16 cellular contexts compared by ENCODE assay signal in genomic region chr4:53886090-53886489, GRCh38.
DNase-seq lines count a peak whose midpoint lies in the region; ATAC-seq and TF ChIP-seq lines count a peak whose summit lies in the region.
"Had no signal": no experiment of that assay in that cellular context is flagged by ENCODE, and none has a peak within 500 bp of the region (broad histone marks: within the 10 kb centered on the region; RNA-seq: fewer than 3 reads in every experiment).

No MANE protein-coding gene starts in this region.

- no peak overlapping the region for H2BK120ac ChIP-seq in mesenchymal stem cell (ENCODE audit: low read depth, low read length)

- H3K36me3 Mint-ChIP-seq in MCF 10A (ENCODE audit: insufficient read depth, unreplicated experiment): no peaks in the 10 kb centered on the region

- H3K36me3 ChIP-seq in breast epithelium: no peaks in the 10 kb centered on the region
- no peaks in the 10 kb centered on the region for H3K36me3 ChIP-seq in thoracic aorta
- no peaks in the 10 kb centered on the region for H3K36me3 ChIP-seq in mesenchymal stem cell (ENCODE audit: control insufficient read depth in 1 of 2, insufficient read depth in 2 of 2, low read depth in 1 of 2, low read length in 2 of 2)
- H3K36me3 ChIP-seq: BLaER1 treated with 17β-estradiol and CSF1 and Interleukin-3, amounts not matched to agents 10 nM and 100 nM had no signal

- no peak overlapping the region for H4K8ac ChIP-seq in mesenchymal stem cell (ENCODE audit: low read length)

- H3K14ac ChIP-seq in mesenchymal stem cell (ENCODE audit: low read length in 2 of 2): no peak overlapping the region

- no peak overlapping the region for H3K9ac ChIP-seq in mesenchymal stem cell (ENCODE audit: low read length)
- H3K9ac ChIP-seq: BLaER1 treated with 17β-estradiol and CSF1 and Interleukin-3, amounts not matched to agents 10 nM and 100 nM had no signal

- no peak overlapping the region for H4K91ac ChIP-seq in mesenchymal stem cell (ENCODE audit: low read length)

- ATAC-seq in thoracic aorta (ENCODE audit: insufficient number of reproducible peaks, low FRiP score, low read depth): no peak

- no peak overlapping the region for H2AFZ ChIP-seq in mesenchymal stem cell (ENCODE audit: low read depth, low read length)

- no peaks in the 10 kb centered on the region for H3K27me3 ChIP-seq in breast epithelium
- no peaks in the 10 kb centered on the region for H3K27me3 ChIP-seq in thoracic aorta (replicated peaks; ENCODE audit: insufficient read depth)
- H3K27me3 ChIP-seq in mesenchymal stem cell (ENCODE audit: control insufficient read depth in 1 of 2, insufficient read depth in 1 of 2, low read length in 2 of 2): peaks cover 0 to 5% of the 10 kb centered on the region in 2 experiments
- H3K27me3 ChIP-seq: BLaER1 treated with 17β-estradiol and CSF1 and Interleukin-3, amounts not matched to agents 10 nM and 100 nM had no signal

- H2AK5ac ChIP-seq in mesenchymal stem cell (ENCODE audit: low read length, severe bottlenecking): no peak overlapping the region

- no peak overlapping the region for H3K23ac ChIP-seq in mesenchymal stem cell (ENCODE audit: low read length in 2 of 2)

- TF ChIP-seq POLR2A in breast epithelium (IDR thresholded peaks at IDR 0.05): no peak

- H3K18ac ChIP-seq in mesenchymal stem cell (ENCODE audit: low read depth in 1 of 2, low read length in 2 of 2): no peak overlapping the region

- intact Hi-C loops in breast epithelium (cut with DNase I; ENCODE audit: low total_unique reads): no loop called here
- intact Hi-C loops in MCF 10A (cut with micrococcal nuclease): no loop called here

- TF ChIP-seq CTCF in breast epithelium (IDR thresholded peaks at IDR 0.05) (no peak), MCF 10A (IDR thresholded peaks at IDR 0.05; ENCODE audit: unreplicated experiment) (no peak), thoracic aorta (IDR thresholded peaks at IDR 0.05) (no peak)

- H3K27ac ChIP-seq in breast epithelium (peak overlapping the region; percentile 73 to 87), thoracic aorta (peak overlapping the region; percentile 49 to 54), mesenchymal stem cell (ENCODE audit: low read length, poor library complexity, severe bottlenecking) (no peak overlapping the region)
- H3K27ac ChIP-seq: BLaER1 treated with 17β-estradiol and CSF1 and Interleukin-3, amounts not matched to agents 10 nM and 100 nM had no signal

- CTCF ChIA-PET in MCF 10A (lab: Yijun Ruan, JAX): interaction anchor here (0.7 to 1.7 kb wide), 4 partner anchors 21 to 968 kb away, joined by 4 to 6 read pairs (median 4); no protein-coding TSS in a partner anchor

- H2BK5ac ChIP-seq in mesenchymal stem cell (ENCODE audit: low read depth, low read length, poor library complexity, severe bottlenecking): no peak overlapping the region

- H3K4me2 ChIP-seq in mesenchymal stem cell (ENCODE audit: low read length, poor library complexity, severe bottlenecking): no peak overlapping the region
- H3K4me2 ChIP-seq: BLaER1 treated with 17β-estradiol and CSF1 and Interleukin-3, amounts not matched to agents 10 nM and 100 nM had no signal

- H3K27me3 Mint-ChIP-seq in MCF 10A (ENCODE audit: insufficient read depth, unreplicated experiment): peaks cover 24% of the 10 kb centered on the region

- H2BK15ac ChIP-seq in mesenchymal stem cell (ENCODE audit: low read depth, poor library complexity, severe bottlenecking): no peak overlapping the region

- DNase-seq in breast epithelium (ENCODE audit: low spot score in 2 of 2) (peak in 1 of 2 donors; percentile 27), MCF 10A (ENCODE audit: unreplicated experiment) (no peak), NCI-H526 (lab: John Stamatoyannopoulos, UW) (peak; percentile 77 to 88), medulla oblongata (ENCODE audit: extremely low spot score) (peak; percentile 62), thoracic aorta (ENCODE audit: low spot score) (no peak), mesenchymal stem cell (no peak), GM19240 (ENCODE audit: insufficient read length, low spot score) (no peak), NCI-H2227 (lab: John Stamatoyannopoulos, UW; ENCODE audit: unreplicated experiment) (no peak)
- DNase-seq: DMS153, H9, NCI-H1436, NCI-H2081 treated with DMSO at 0.1 percent for 48 hours, NCI-H226, NCI-H774, SHP77 treated with DMSO at 0.1 percent for 48 hours had no signal

- H3K4me3 ChIP-seq in breast epithelium: no peak overlapping the region
- H3K4me3 ChIP-seq in thoracic aorta: no peak overlapping the region
- no peak overlapping the region for H3K4me3 ChIP-seq in mesenchymal stem cell (ENCODE audit: insufficient read depth in 1 of 2, low read depth in 1 of 2, low read length in 2 of 2)
- H3K4me3 ChIP-seq: BLaER1 treated with 17β-estradiol and CSF1 and Interleukin-3, amounts not matched to agents 10 nM and 100 nM had no signal

- H3K27ac Mint-ChIP-seq in MCF 10A (ENCODE audit: low read depth, unreplicated experiment): no peak overlapping the region
- H3K27ac Mint-ChIP-seq: H9 had no signal

- POLR2A ChIA-PET in MCF 10A (lab: Yijun Ruan, JAX): interaction anchor here (0.5 to 0.6 kb wide), 3 partner anchors 15 to 1657 kb away, joined by 3 to 4 read pairs (median 3); no protein-coding TSS in a partner anchor

- no TSS peak for BruUV-seq in MCF 10A (replicated peaks; lab: Mats Ljungman, UMichigan)

- H3K9me3 Mint-ChIP-seq in MCF 10A (ENCODE audit: unreplicated experiment): no peaks in the 10 kb centered on the region

- H3K4ac ChIP-seq in mesenchymal stem cell (ENCODE audit: low read depth in 1 of 2, low read length in 2 of 2): no peak overlapping the region

- no peaks in the 10 kb centered on the region for H3K4me1 Mint-ChIP-seq in MCF 10A (ENCODE audit: insufficient read depth, unreplicated experiment)

- no peak overlapping the region for H3K4me3 Mint-ChIP-seq in MCF 10A (ENCODE audit: unreplicated experiment)
- H3K4me3 Mint-ChIP-seq: H9 had no signal

- H3K79me1 ChIP-seq in mesenchymal stem cell (replicated peaks; ENCODE audit: low read length, poor library complexity, severe bottlenecking): no peaks in the 10 kb centered on the region

- H3K9me3 ChIP-seq in breast epithelium (no peaks in the 10 kb centered on the region), thoracic aorta (no peaks in the 10 kb centered on the region), mesenchymal stem cell (ENCODE audit: control insufficient read depth, low read length) (no peaks in the 10 kb centered on the region)

- H3K4me1 ChIP-seq in breast epithelium (no peaks in the 10 kb centered on the region), thoracic aorta (ENCODE audit: control insufficient read depth in 1 of 2, low read depth in 2 of 2) (peaks cover 3 to 5% of the 10 kb centered on the region in 2 donors), mesenchymal stem cell (ENCODE audit: control insufficient read depth, insufficient read depth, low read depth, low read length) (no peaks in the 10 kb centered on the region)
- H3K4me1 ChIP-seq: BLaER1 treated with 17β-estradiol and CSF1 and Interleukin-3, amounts not matched to agents 10 nM and 100 nM had no signal

- H2BK12ac ChIP-seq in mesenchymal stem cell (ENCODE audit: low read length in 2 of 2): no peak overlapping the region

- 81% methylated on average over 2 of the region's 2 CpGs for WGBS in mesenchymal stem cell

Comparison
In these comparisons a context has a peak if more than half of its experiments do, and no peak if none do; other contexts are left out.
1. DNase-seq: peak in NCI-H526 (2 of 2) and medulla oblongata (single experiment); none in MCF 10A (single experiment), thoracic aorta (single experiment), mesenchymal stem cell (single experiment), GM19240 (single experiment) and NCI-H2227 (single experiment).